ENCODE assay signal across 18 cellular contexts in genomic region chr11:121105063-121105480, GRCh38. TPM values are rescaled to one million over a fixed set of nuclear protein-coding genes. Genes with fewer than 3 reads are reported as not detected.
DNase-seq lines count a peak whose midpoint lies in the region; ATAC-seq, FAIRE-seq and TF ChIP-seq lines count a peak whose summit lies in the region.
"Had no signal": no experiment of that assay in that cellular context is flagged by ENCODE, and none has a peak within 500 bp of the region (broad histone marks: within the 10 kb centered on the region; RNA-seq: fewer than 3 reads in every experiment).

No MANE protein-coding gene starts in this region.

- H3K27me3 ChIP-seq in sigmoid colon: no peaks in the 10 kb centered on the region
- H3K27me3 ChIP-seq in esophagus squamous epithelium: no peaks in the 10 kb centered on the region

- TF ChIP-seq CTCF in sigmoid colon (IDR thresholded peaks at IDR 0.05): no peak
- TF ChIP-seq CTCF in WTC11 (IDR thresholded peaks at IDR 0.05): no peak
- TF ChIP-seq CTCF in esophagus squamous epithelium (IDR thresholded peaks at IDR 0.05): no peak

- no peaks in the 10 kb centered on the region for H3K27me3 Mint-ChIP-seq in WTC11 (ENCODE audit: low read depth)

- CTCF ChIA-PET in WTC11 (lab: Charles Lee): interaction anchor here (0.6 to 2.1 kb wide), 19 partner anchors 9 to 486 kb away, joined by 3 to 11 read pairs (median 6); partner anchors contain the start of gene TBCEL

- no peak for ATAC-seq in WTC11
- ATAC-seq: activated CD8-positive, alpha-beta T cell treated with anti-CD3 and anti-CD28 coated beads, Interleukin-2, amount 10 ng/mL, durations not matched to agents 7 days and 5 days had no signal

- intact Hi-C loops in sigmoid colon (cut with DNase I): no loop called here
- intact Hi-C loops in esophagus squamous epithelium (cut with DNase I): no loop called here

- peaks cover 28% of the 10 kb centered on the region for H3K4me1 Mint-ChIP-seq in WTC11

- DNase-seq in AG20443 (ENCODE audit: low spot score) (peak; percentile 19), left kidney (ENCODE audit: low read depth, low spot score) (peak; percentile 72), sigmoid colon (peak; percentile 85), WTC11 (ENCODE audit: low spot score) (no peak), HT-29 (ENCODE audit: low spot score) (no peak), esophagus squamous epithelium (lab: John Stamatoyannopoulos, UW) (no peak), NCI-H146 treated with DMSO at 0.1 percent for 48 hours (lab: John Stamatoyannopoulos, UW; ENCODE audit: unreplicated experiment) (no peak)
- DNase-seq: ACHN; activated CD8-positive, alpha-beta T cell treated with anti-CD3 and anti-CD28 coated beads, Interleukin-2, amount 10 ng/mL, durations not matched to agents 7 days and 5 days; COR-L47; endodermal cell; kidney; NCI-H2081; stimulated activated CD4-positive, alpha-beta T cell treated with anti-CD3 and anti-CD28 coated beads, Interleukin-2, amount 100 ng/mL, for 24 hours had no signal

- no peaks in the 10 kb centered on the region for H3K36me3 Mint-ChIP-seq in WTC11

- TF ChIP-seq EP300 in sigmoid colon (IDR thresholded peaks at IDR 0.05): no peak

- POLR2A ChIA-PET in WTC11 (lab: Charles Lee): no interaction called here

- 62 to 68% methylated on average over 4 of the region's 4 CpGs for WGBS in sigmoid colon, 2 donors
- WGBS in esophagus squamous epithelium, 2 donors: 30 to 52% methylated on average over 2 to 4 of the region's 4 CpGs

- H3K4me3 ChIP-seq in sigmoid colon: no peak overlapping the region
- no peak overlapping the region for H3K4me3 ChIP-seq in esophagus squamous epithelium
- H3K4me3 ChIP-seq: HAP-1 had no signal

- H3K4me3 Mint-ChIP-seq in WTC11: no peak overlapping the region
- H3K4me3 Mint-ChIP-seq: activated CD8-positive, alpha-beta T cell treated with anti-CD3 and anti-CD28 coated beads, Interleukin-2, amount 10 ng/mL, durations not matched to agents 7 days and 5 days; endodermal cell had no signal

- H3K9me3 ChIP-seq in sigmoid colon: no peaks in the 10 kb centered on the region
- H3K9me3 ChIP-seq in esophagus squamous epithelium: no peaks in the 10 kb centered on the region
- H3K9me3 ChIP-seq: HAP-1 had no signal

- no peak overlapping the region for H3K27ac Mint-ChIP-seq in WTC11
- H3K27ac Mint-ChIP-seq: activated CD8-positive, alpha-beta T cell treated with anti-CD3 and anti-CD28 coated beads, Interleukin-2, amount 10 ng/mL, durations not matched to agents 7 days and 5 days; endodermal cell had no signal

- no peak for TF ChIP-seq POLR2A in sigmoid colon (IDR thresholded peaks at IDR 0.05)
- no peak for TF ChIP-seq POLR2A in esophagus squamous epithelium (IDR thresholded peaks at IDR 0.05)

- FAIRE-seq in endometrium (lab: Jason Lieb, UNC): peak; percentile 94
- FAIRE-seq: GM12892, kidney, RCC 7860 had no signal

- no peaks in the 10 kb centered on the region for H3K36me3 ChIP-seq in sigmoid colon
- H3K36me3 ChIP-seq in esophagus squamous epithelium: no peaks in the 10 kb centered on the region
- H3K36me3 ChIP-seq: HAP-1 had no signal

- no peaks in the 10 kb centered on the region for H3K9me3 Mint-ChIP-seq in WTC11
- H3K9me3 Mint-ChIP-seq: endodermal cell had no signal

- H3K4me1 ChIP-seq in sigmoid colon: peaks cover 0 to 22% (median 12%) of the 10 kb centered on the region in 4 donors
- H3K4me1 ChIP-seq in esophagus squamous epithelium: peaks cover 0 to 20% (median 0%) of the 10 kb centered on the region in 3 donors

- H3K27ac ChIP-seq in sigmoid colon: peak overlapping the region in 3 of 4 donors; percentile 31 to 51 (median 35)
- H3K27ac ChIP-seq in esophagus squamous epithelium: peak overlapping the region in 1 of 4 donors; percentile 22

TF ChIP-seq in WTC11, 78 proteins besides CTCF, POLR2A, EP300 and RAD21:
- TF ChIP-seq, protein P1, sequence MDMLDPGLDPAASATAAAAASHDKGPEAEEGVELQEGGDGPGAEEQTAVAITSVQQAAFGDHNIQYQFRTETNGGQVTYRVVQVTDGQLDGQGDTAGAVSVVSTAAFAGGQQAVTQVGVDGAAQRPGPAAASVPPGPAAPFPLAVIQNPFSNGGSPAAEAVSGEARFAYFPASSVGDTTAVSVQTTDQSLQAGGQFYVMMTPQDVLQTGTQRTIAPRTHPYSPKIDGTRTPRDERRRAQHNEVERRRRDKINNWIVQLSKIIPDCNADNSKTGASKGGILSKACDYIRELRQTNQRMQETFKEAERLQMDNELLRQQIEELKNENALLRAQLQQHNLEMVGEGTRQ (CRISPR knock-in tag; IDR thresholded peaks at IDR 0.05): no peak
- TF ChIP-seq FOXK1 (CRISPR knock-in tag; IDR thresholded peaks at IDR 0.05): no peak
- no peak for TF ChIP-seq ZNF138 (CRISPR knock-in tag; conservative IDR thresholded peaks at IDR 0.05)
- TF ChIP-seq JUN (CRISPR knock-in tag; IDR thresholded peaks at IDR 0.05): no peak
- TF ChIP-seq OVOL2 (CRISPR knock-in tag; IDR thresholded peaks at IDR 0.05; ENCODE audit: borderline replicate concordance): no peak
- no peak for TF ChIP-seq CREB1 (CRISPR knock-in tag; IDR thresholded peaks at IDR 0.05)
- no peak for TF ChIP-seq ZNF263 (CRISPR knock-in tag; IDR thresholded peaks at IDR 0.05; ENCODE audit: low read depth)
- no peak for TF ChIP-seq GRHL2 (CRISPR knock-in tag; IDR thresholded peaks at IDR 0.05; ENCODE audit: insufficient replicate concordance, severe bottlenecking)
- no peak for TF ChIP-seq ATF3 (CRISPR knock-in tag; conservative IDR thresholded peaks at IDR 0.05)
TF ChIP-seq in WTC11: peak in this region for 0.

RNA-seq across cellular contexts. Expression of gene TECTA, which starts 4.0 kb away (rescaled TPM):
- total RNA-seq in sigmoid colon (1 to 10 TPM in 3 of 4 donors, under 1 TPM in 1; 0.82 to 3.9 (median 1.3) TPM), WTC11 (2021) (0.37 to 0.66 TPM (median 0.37 TPM) in 3 replicates), esophagus squamous epithelium (under 1 TPM in 1 of 4 donors, not detected in 3; 0.38 TPM)
- under 1 TPM in 1 of 3 donors, not detected in 2; 0.28 TPM for polyA plus RNA-seq in sigmoid colon
- total RNA-seq in HT-29 (2014; rRNA removed; shearing (Covaris generic)): not detected in 2 replicates

Comparison
In these comparisons a context has a peak if more than half of its experiments do, and no peak if none do; other contexts are left out.
1. DNase-seq: peak in AG20443 (single experiment), left kidney (single experiment) and sigmoid colon (single experiment); none in WTC11 (single experiment), HT-29 (single experiment), esophagus squamous epithelium (single experiment) and NCI-H146 treated with DMSO at 0.1 percent for 48 hours (single experiment).